ENCODE assay signal across 13 cellular contexts in the genomic region with DNA sequence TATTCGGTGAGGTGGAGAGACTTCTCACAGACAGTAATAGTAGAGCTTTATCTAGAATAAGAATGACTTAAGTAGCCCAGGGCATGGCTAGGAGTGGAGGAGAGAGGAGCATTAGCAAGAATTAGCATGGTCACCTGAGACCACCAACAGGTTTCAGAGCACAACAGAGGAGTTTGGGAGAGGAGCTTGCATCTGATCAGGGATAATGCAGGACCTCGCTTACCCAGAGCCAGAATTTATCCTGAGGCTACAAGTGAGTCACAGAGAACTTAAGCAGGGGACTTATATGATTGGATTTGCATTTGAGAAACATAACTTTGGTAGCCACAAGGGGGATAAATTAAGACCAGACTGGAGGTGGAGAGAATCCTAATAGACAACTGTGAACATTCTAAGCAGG.
DNase-seq lines count a peak whose midpoint lies in the region; ATAC-seq, FAIRE-seq and TF ChIP-seq lines count a peak whose summit lies in the region.
"Had no signal": no experiment of that assay in that cellular context is flagged by ENCODE, and none has a peak within 500 bp of the region (broad histone marks: within the 10 kb centered on the region; RNA-seq: fewer than 3 reads in every experiment).

No MANE protein-coding gene starts in this region.

- FAIRE-seq in bronchial epithelial cell (lab: Jason Lieb, UNC): no peak
- FAIRE-seq: A549 had no signal

- peaks cover 10% of the 10 kb centered on the region for H3K27me3 ChIP-seq in bronchial epithelial cell (ENCODE audit: control insufficient read depth, insufficient read depth, low read length)

- intact Hi-C loops in Right ventricle myocardium inferior (cut with DNase I) (loop anchor here (5.0 kb wide), 2 partner anchors 91 to 104 kb away; partner anchors contain the start of gene FNDC3A), cardiac septum (cut with DNase I) (no loop called here), left ventricle myocardium superior (cut with micrococcal nuclease) (no loop called here)

- DNase-seq in Right ventricle myocardium inferior (ENCODE audit: missing footprints): no peak
- no peak for DNase-seq in cardiac septum (ENCODE audit: low spot score)
- peak; percentile 70 for DNase-seq in bronchial epithelial cell (ENCODE audit: low read depth)
- DNase-seq in left ventricle myocardium superior: no peak
- DNase-seq in NK-92 treated with Interleukin-12 subunit alpha and Interleukin-12 subunit beta, amount 100 ng/mL, for 24 hours (lab: John Stamatoyannopoulos, UW): no peak
- no peak for DNase-seq in stimulated activated CD4-positive, alpha-beta T cell treated with anti-CD3 and anti-CD28 coated beads, Interleukin-15, amount 100 ng/mL, for 24 hours
- DNase-seq: activated CD8-positive, alpha-beta memory T cell treated with anti-CD3 and anti-CD28 coated beads, Interleukin-2, amount 50 U/mL, for 48 hours; NCI-H1436; stimulated activated CD4-positive, alpha-beta T cell treated with anti-CD3 and anti-CD28 coated beads, Interleukin-4, amount 100 ng/mL, for 1 hour; stomach had no signal

- ATAC-seq in Right ventricle myocardium inferior (peak; percentile 18), left ventricle myocardium superior (peak; percentile 14), HG03135 (IDR thresholded peaks at IDR 0.05; ENCODE audit: unreplicated experiment) (no peak)
- no peak for ATAC-seq in activated CD4-positive, CD25-positive, alpha-beta regulatory T cell treated with anti-CD3 and anti-CD28 coated beads, Interleukin-2, amount 50 U/mL, for 24 hours

- no peak for TF ChIP-seq CTCF in bronchial epithelial cell (IDR thresholded peaks at IDR 0.05; ENCODE audit: insufficient read depth, low read length, severe bottlenecking)

- H3K36me3 ChIP-seq in bronchial epithelial cell (ENCODE audit: control insufficient read depth, insufficient read depth, low read length): no peaks in the 10 kb centered on the region
- H3K36me3 ChIP-seq: stomach had no signal

- no peak overlapping the region for H3K4me3 ChIP-seq in bronchial epithelial cell (ENCODE audit: low read depth, low read length)
- H3K4me3 ChIP-seq: A549, stomach had no signal

Comparison
In these comparisons a context has a peak if more than half of its experiments do, and no peak if none do; other contexts are left out.
1. ATAC-seq: peak in Right ventricle myocardium inferior (single experiment) and left ventricle myocardium superior (single experiment); none in HG03135 (single experiment) and activated CD4-positive, CD25-positive, alpha-beta regulatory T cell treated with anti-CD3 and anti-CD28 coated beads, Interleukin-2, amount 50 U/mL, for 24 hours (0 of 2).